Comparison of ENCODE assay signal across 18 cellular contexts in the genomic region with DNA sequence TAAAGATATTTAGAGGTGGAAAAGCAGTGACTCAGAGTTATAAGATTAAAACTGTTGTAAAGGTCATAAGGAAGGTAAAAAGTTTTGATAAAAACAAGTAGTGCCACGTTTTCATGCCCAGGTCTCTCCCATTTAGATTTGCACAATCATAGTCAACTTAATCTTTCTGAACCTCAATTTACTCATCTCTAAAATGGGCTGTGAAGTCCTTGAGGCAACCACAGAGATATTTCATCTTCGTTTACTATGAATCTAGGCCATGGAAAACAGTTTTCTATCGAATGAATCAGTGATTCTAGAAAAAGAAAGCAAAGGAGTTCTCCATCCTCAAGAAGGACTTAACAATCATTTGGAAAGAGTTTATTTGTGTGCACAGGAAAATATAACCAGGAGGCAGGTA.
"Had no signal": no experiment of that assay in that cellular context is flagged by ENCODE, and none has a peak within 500 bp of the region (broad histone marks: within the 10 kb centered on the region; RNA-seq: fewer than 3 reads in every experiment).

No MANE protein-coding gene starts in this region.

- H3K27ac ChIP-seq: colonic mucosa, heart left ventricle, neutrophil, stomach, thoracic aorta, transverse colon had no signal

- H3K27me3 ChIP-seq: colonic mucosa, heart left ventricle, neutrophil, stomach, transverse colon had no signal

- H3K4me3 Mint-ChIP-seq: naive thymus-derived CD8-positive, alpha-beta T cell had no signal

- H3K27ac Mint-ChIP-seq: naive thymus-derived CD8-positive, alpha-beta T cell had no signal

- H3K4me3 ChIP-seq: colonic mucosa, heart left ventricle, lung, stomach, thoracic aorta, transverse colon had no signal

- DNase-seq: colonic mucosa; heart left ventricle; hippocampal formation; left colon; left ventricle myocardium superior; mesendoderm; naive thymus-derived CD8-positive, alpha-beta T cell; posterior cingulate gyrus; small intestine; stimulated activated CD4-positive, alpha-beta T cell treated with anti-CD3 and anti-CD28 coated beads, Interleukin-12 subunit alpha, Interleukin-12 subunit beta, amount 100 ng/mL, for 4 hours; stimulated activated naive CD4-positive, alpha-beta T cell; stomach; substantia nigra; transverse colon had no signal

- H3K9me3 ChIP-seq: colonic mucosa, heart left ventricle, neutrophil, stomach, thoracic aorta, transverse colon had no signal

- ATAC-seq: heart left ventricle; left colon; left ventricle myocardium superior; naive thymus-derived CD8-positive, alpha-beta T cell had no signal

- H3K36me3 ChIP-seq: colonic mucosa, heart left ventricle, neutrophil, stomach, thoracic aorta, transverse colon had no signal

- FAIRE-seq: frontal cortex, small intestine had no signal

- H3K4me1 ChIP-seq: colonic mucosa had no signal

- H3K9me3 Mint-ChIP-seq: naive thymus-derived CD8-positive, alpha-beta T cell had no signal
